In the genomic region with DNA sequence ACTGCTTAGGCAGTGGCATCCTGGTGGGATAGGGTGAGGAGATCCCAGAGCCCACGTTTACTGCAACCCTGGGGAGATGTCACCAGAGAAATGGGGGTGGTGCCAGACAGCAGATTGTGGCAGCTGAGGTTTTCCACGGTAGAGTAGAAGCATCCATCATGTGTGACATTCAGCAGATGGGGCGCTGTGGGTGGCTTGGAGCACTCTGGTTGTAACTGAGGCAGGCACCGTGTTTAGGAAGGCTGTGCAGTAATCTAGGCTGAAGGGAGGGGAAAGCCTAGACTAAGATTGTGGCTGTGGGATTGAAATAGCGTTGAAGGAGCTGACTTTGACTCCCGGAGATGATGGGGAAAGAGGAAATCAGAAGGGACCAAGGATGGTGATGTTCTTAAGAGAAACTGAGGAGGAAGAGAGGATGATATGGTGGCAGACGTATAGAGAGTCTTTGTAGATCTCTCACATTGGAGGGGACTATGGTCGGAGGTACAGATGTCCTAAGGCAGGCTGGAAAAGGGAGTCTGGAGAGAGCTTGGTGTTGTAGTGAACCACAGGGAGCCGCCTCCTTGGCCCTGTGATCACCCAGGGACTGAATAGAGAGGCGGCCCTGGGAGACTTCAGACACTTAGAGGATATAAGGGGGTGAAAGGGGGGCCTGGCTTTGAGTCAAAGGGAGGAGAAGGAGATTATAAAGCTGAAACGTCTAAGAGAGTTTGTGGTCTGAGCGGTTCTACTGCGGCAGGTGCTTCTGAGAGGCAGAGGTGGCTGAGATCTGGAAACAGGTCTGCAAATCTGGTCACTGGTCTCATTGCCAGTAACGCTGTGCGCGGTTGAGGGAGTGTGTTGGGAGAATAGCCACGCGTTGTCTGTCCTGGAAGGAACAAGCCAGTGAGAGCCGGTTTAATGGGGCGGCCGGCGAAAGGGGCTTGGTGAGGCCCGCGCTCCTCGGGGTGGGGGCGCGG, we compare ENCODE assay signal across 9 cellular contexts.
A peak's percentile ranks its signal among the peaks of the same experiment; 100 is the strongest.
DNase-seq lines count a peak whose midpoint lies in the region; ATAC-seq lines count a peak whose summit lies in the region.
"Had no signal": no experiment of that assay in that cellular context is flagged by ENCODE, and none has a peak within 500 bp of the region (broad histone marks: within the 10 kb centered on the region; RNA-seq: fewer than 3 reads in every experiment).

No MANE protein-coding gene starts in this region.

- DNase-seq in SW480 (ENCODE audit: low spot score) (peak; percentile 50), medulla oblongata (ENCODE audit: extremely low spot score) (peak; percentile 20), NCI-H774 (lab: John Stamatoyannopoulos, UW) (no peak), NCI-H2029 (lab: John Stamatoyannopoulos, UW) (no peak)
- DNase-seq in central memory CD4-positive, alpha-beta T cell, result peak; percentile 40

- H3K9me3 ChIP-seq in ES-I3 (ENCODE audit: control insufficient read depth, insufficient read depth, low read length), result no peaks in the 10 kb centered on the region
- H3K9me3 ChIP-seq in subcutaneous abdominal adipose tissue (ENCODE audit: control insufficient read depth in 5 of 5, low read length in 5 of 5), result no peaks in the 10 kb centered on the region

- H3K9ac ChIP-seq in ES-I3 (ENCODE audit: low read depth, low read length), result peak overlapping the region; percentile 81
- peak overlapping the region; percentile 62 to 97 (median 73) for H3K9ac ChIP-seq in subcutaneous abdominal adipose tissue (ENCODE audit: low read length in 5 of 5)

- peak overlapping the region; percentile 99 for H3K27ac ChIP-seq in subcutaneous abdominal adipose tissue (ENCODE audit: low read depth, low read length)
- H3K27ac ChIP-seq: VCaP had no signal

- H3K4me1 ChIP-seq in ES-I3 (ENCODE audit: insufficient read depth, low read length) (peaks cover 11% of the 10 kb centered on the region), subcutaneous abdominal adipose tissue (ENCODE audit: control insufficient read depth in 5 of 5, insufficient read depth in 5 of 5, low read length in 5 of 5) (peaks cover 3 to 61% (median 53%) of the 10 kb centered on the region in 5 donors)

- no peaks in the 10 kb centered on the region for H3K36me3 ChIP-seq in ES-I3 (ENCODE audit: insufficient read depth, low read length)
- H3K36me3 ChIP-seq in subcutaneous abdominal adipose tissue (ENCODE audit: control insufficient read depth in 5 of 5, insufficient read depth in 5 of 5, low read length in 5 of 5), result no peaks in the 10 kb centered on the region

- H3K4me3 ChIP-seq in subcutaneous abdominal adipose tissue (ENCODE audit: low read depth in 1 of 5, low read length in 5 of 5), result peak overlapping the region; percentile 69 to 81 (median 78)

- ATAC-seq in HG02642 (IDR thresholded peaks at IDR 0.05; ENCODE audit: poor library complexity, unreplicated experiment), result peak; percentile 3

- no peaks in the 10 kb centered on the region for H3K27me3 ChIP-seq in subcutaneous abdominal adipose tissue (ENCODE audit: control insufficient read depth in 5 of 5, insufficient read depth in 4 of 5, low read length in 5 of 5)

Comparison
In these comparisons a context has a peak if more than half of its experiments do, and no peak if none do; other contexts are left out.
1. DNase-seq: peak in SW480 (single experiment), central memory CD4-positive, alpha-beta T cell (single experiment) and medulla oblongata (single experiment); none in NCI-H774 (single experiment) and NCI-H2029 (single experiment).